Comparison of ENCODE assay signal across 1 cellular context in genomic region chr12:82857911-82858533, GRCh38.
TF ChIP-seq lines count a peak whose summit lies in the region.

No MANE protein-coding gene starts in this region.

TF ChIP-seq in GM23338, 12 proteins besides CTCF, POLR2A, EP300 and RAD21 (continued from another document):
- TF ChIP-seq REST (IDR thresholded peaks at IDR 0.05; ENCODE audit: unreplicated experiment) (no peak), NANOG (IDR thresholded peaks at IDR 0.05; ENCODE audit: borderline replicate concordance) (no peak), ZNF331 (CRISPR knock-in tag; IDR thresholded peaks at IDR 0.05; ENCODE audit: low read depth) (no peak), ETS1 (IDR thresholded peaks at IDR 0.05) (no peak), JUNB (IDR thresholded peaks at IDR 0.05; ENCODE audit: unreplicated experiment) (no peak), POLR2AphosphoS5 (IDR thresholded peaks at IDR 0.05; ENCODE audit: low read depth) (no peak), ZNF462 (CRISPR knock-in tag; IDR thresholded peaks at IDR 0.05) (no peak), EZH2 (IDR thresholded peaks at IDR 0.05; ENCODE audit: low read depth, unreplicated experiment) (no peak), STAT1 (IDR thresholded peaks at IDR 0.05; ENCODE audit: unreplicated experiment) (no peak), EZH2phosphoT487 (IDR thresholded peaks at IDR 0.05; ENCODE audit: unreplicated experiment) (no peak)
